Comparison of ENCODE assay signal across 1 cellular context in the genomic region with DNA sequence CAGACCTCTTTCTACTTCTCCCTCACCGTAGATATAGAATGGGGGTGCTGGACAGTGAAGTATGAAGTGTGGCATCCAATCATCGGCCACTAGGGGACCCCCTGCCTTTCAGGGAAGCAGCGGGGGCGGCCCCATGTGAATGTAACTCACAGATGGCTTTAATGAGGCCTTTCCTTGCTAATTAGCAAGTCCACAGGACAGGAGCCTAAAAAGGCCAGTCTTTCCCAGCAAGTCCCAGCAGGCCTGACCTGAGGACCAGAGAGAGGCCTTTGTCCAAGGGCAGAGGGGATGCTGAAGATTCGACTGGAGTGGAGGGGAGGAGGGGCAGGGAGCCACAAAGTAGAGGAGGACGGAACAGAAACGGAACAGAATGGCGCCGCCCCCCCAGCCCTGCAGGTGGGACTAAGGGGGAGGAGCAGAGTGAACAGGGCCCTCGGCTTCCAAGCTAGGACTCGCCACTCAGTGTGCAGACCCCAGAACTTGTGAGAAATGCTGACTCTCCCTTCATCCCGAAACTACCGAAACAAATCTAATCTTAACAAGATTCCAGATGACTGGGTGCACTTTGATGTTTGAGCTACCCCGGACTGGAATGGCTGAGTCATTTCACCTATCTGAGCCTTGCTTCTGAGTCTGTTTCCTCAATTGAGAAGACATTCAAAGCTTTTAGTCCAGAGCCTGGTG.
A peak's percentile ranks its signal among the peaks of the same experiment; 100 is the strongest.
TF ChIP-seq lines count a peak whose summit lies in the region.

No MANE protein-coding gene starts in this region.

TF ChIP-seq in GM12878, 131 proteins besides CTCF, POLR2A, EP300 and RAD21:
- TF ChIP-seq PML (IDR thresholded peaks at IDR 0.05; ENCODE audit: low read length) (no peak), EZH2 (IDR thresholded peaks at IDR 0.05; ENCODE audit: borderline replicate concordance, control insufficient read depth, low read depth, low read length) (no peak), IKZF2 (IDR thresholded peaks at IDR 0.05) (peak; percentile 45 to 56), SIX5 (IDR thresholded peaks at IDR 0.05; ENCODE audit: low read depth, low read length, severe bottlenecking) (no peak), ZBED1 (IDR thresholded peaks at IDR 0.05; ENCODE audit: borderline replicate concordance) (no peak), WRNIP1 (IDR thresholded peaks at IDR 0.05; ENCODE audit: borderline replicate concordance, low read depth, low read length) (no peak), CREB1 (IDR thresholded peaks at IDR 0.05; ENCODE audit: low read depth) (no peak), SMARCA5 (IDR thresholded peaks at IDR 0.05) (no peak), TCF7 (IDR thresholded peaks at IDR 0.05; ENCODE audit: borderline replicate concordance) (peak; percentile 84), HDGF (IDR thresholded peaks at IDR 0.05) (peak; percentile 80; the same call in 1 of the 2 replicates), SMC3 (IDR thresholded peaks at IDR 0.05; ENCODE audit: borderline replicate concordance, low read length) (peak; percentile 34; the same call in 1 of the 2 replicates), DPF2 (IDR thresholded peaks at IDR 0.05) (0 out of 2 replicates have a peak, but pooled peaks have one; percentile 37), RB1 (IDR thresholded peaks at IDR 0.05; ENCODE audit: borderline replicate concordance) (no peak), IKZF1 (conservative IDR thresholded peaks at IDR 0.05) (peak; percentile 60), SUPT20H (IDR thresholded peaks at IDR 0.05; ENCODE audit: borderline replicate concordance, control insufficient read depth, low read depth, low read length) (no peak), MTA2 (IDR thresholded peaks at IDR 0.05; ENCODE audit: low read depth) (peak; percentile 86), ATF7 (IDR thresholded peaks at IDR 0.05; ENCODE audit: low read depth) (no peak), NR2C2 (IDR thresholded peaks at IDR 0.05; ENCODE audit: borderline replicate concordance, control insufficient read depth, insufficient read length, low read depth) (no peak), TARDBP (IDR thresholded peaks at IDR 0.05; ENCODE audit: borderline replicate concordance) (no peak), NBN (IDR thresholded peaks at IDR 0.05) (peak; percentile 45; the same call in 1 of the 2 replicates), EED (IDR thresholded peaks at IDR 0.05; ENCODE audit: low read depth) (peak; percentile 76), JUNB (IDR thresholded peaks at IDR 0.05) (peak; percentile 79), MEF2A (IDR thresholded peaks at IDR 0.05; ENCODE audit: insufficient read depth, low read depth, low read length) (0 out of 2 replicates have a peak, but pooled peaks have one; percentile 9), IRF4 (IDR thresholded peaks at IDR 0.05; ENCODE audit: low read depth, low read length) (peak; percentile 19), SPI1 (IDR thresholded peaks at IDR 0.05; ENCODE audit: borderline replicate concordance, insufficient read depth, low read depth, low read length) (0 out of 2 replicates have a peak, but pooled peaks have one; percentile 3), EGR1 (IDR thresholded peaks at IDR 0.05; ENCODE audit: borderline replicate concordance in 1 of 2, low read depth in 2 of 2, low read length in 2 of 2) (peak in 1 of 2 experiments; percentile 74; a peak in 1 of 3 replicates)
- TF ChIP-seq, protein P1, sequence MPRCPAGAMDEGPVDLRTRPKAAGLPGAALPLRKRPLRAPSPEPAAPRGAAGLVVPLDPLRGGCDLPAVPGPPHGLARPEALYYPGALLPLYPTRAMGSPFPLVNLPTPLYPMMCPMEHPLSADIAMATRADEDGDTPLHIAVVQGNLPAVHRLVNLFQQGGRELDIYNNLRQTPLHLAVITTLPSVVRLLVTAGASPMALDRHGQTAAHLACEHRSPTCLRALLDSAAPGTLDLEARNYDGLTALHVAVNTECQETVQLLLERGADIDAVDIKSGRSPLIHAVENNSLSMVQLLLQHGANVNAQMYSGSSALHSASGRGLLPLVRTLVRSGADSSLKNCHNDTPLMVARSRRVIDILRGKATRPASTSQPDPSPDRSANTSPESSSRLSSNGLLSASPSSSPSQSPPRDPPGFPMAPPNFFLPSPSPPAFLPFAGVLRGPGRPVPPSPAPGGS (IDR thresholded peaks at IDR 0.05; ENCODE audit: borderline replicate concordance, insufficient read depth, low read depth, low read length, poor library complexity, severe bottlenecking): no peak
- TF ChIP-seq, protein P2, sequence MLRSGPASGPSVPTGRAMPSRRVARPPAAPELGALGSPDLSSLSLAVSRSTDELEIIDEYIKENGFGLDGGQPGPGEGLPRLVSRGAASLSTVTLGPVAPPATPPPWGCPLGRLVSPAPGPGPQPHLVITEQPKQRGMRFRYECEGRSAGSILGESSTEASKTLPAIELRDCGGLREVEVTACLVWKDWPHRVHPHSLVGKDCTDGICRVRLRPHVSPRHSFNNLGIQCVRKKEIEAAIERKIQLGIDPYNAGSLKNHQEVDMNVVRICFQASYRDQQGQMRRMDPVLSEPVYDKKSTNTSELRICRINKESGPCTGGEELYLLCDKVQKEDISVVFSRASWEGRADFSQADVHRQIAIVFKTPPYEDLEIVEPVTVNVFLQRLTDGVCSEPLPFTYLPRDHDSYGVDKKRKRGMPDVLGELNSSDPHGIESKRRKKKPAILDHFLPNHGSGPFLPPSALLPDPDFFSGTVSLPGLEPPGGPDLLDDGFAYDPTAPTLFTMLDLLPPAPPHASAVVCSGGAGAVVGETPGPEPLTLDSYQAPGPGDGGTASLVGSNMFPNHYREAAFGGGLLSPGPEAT (IDR thresholded peaks at IDR 0.05; ENCODE audit: low read depth): peak; percentile 32; the same call in 1 of the 2 replicates
